8 cellular contexts compared by ENCODE assay signal in genomic region chr2:101253013-101253712, GRCh38. TPM values are rescaled to one million over a fixed set of nuclear protein-coding genes. Genes with fewer than 3 reads are reported as not detected.
A peak's percentile ranks its signal among the peaks of the same experiment; 100 is the strongest.
DNase-seq lines count a peak whose midpoint lies in the region; ATAC-seq, FAIRE-seq and TF ChIP-seq lines count a peak whose summit lies in the region.

No MANE protein-coding gene starts in this region.

- H3K27ac ChIP-seq in CD4-positive, alpha-beta memory T cell (ENCODE audit: low read depth, low read length), result peak overlapping the region; percentile 97
- H3K27ac ChIP-seq in upper lobe of left lung, result peak overlapping the region; percentile 93 to 99 (median 97)

- H3K9me3 Mint-ChIP-seq in CD4-positive, alpha-beta memory T cell, result peaks cover 0 to 6% (median 0%) of the 10 kb centered on the region in 8 donors

- H3K27ac Mint-ChIP-seq in CD4-positive, alpha-beta memory T cell, result peak overlapping the region; percentile 84 to 99 (median 95)

- H3K9me3 ChIP-seq in CD4-positive, alpha-beta memory T cell (ENCODE audit: control insufficient read depth in 1 of 2, low read length in 2 of 2), result no peaks in the 10 kb centered on the region
- H3K9me3 ChIP-seq in upper lobe of left lung, result no peaks in the 10 kb centered on the region

- peak overlapping the region; percentile 88 to 94 for H3K4me3 ChIP-seq in CD4-positive, alpha-beta memory T cell (ENCODE audit: low read length in 2 of 2)
- peak overlapping the region; percentile 77 to 95 (median 85) for H3K4me3 ChIP-seq in upper lobe of left lung

- peak in 4 of 5 donors; percentile 80 to 89 (median 84) for DNase-seq in CD4-positive, alpha-beta memory T cell
- peak; percentile 50 for DNase-seq in RCC 7860 (ENCODE audit: low spot score)
- peak; percentile 65 for DNase-seq in activated gamma-delta T cell treated with anti-CD3 and anti-CD28 coated beads, Interleukin-2, amount 50 U/mL, for 16 hours (ENCODE audit: low read depth)
- peak; percentile 6 to 67 (median 47) for DNase-seq in head of caudate nucleus
- peak; percentile 93 for DNase-seq in posterior vena cava (ENCODE audit: low spot score)
- DNase-seq in upper lobe of left lung, result peak; percentile 79 to 94

- H3K36me3 ChIP-seq in CD4-positive, alpha-beta memory T cell (ENCODE audit: insufficient read depth, low read length), result peaks cover 3% of the 10 kb centered on the region
- H3K36me3 ChIP-seq in upper lobe of left lung, result peaks cover 0 to 12% (median 0%) of the 10 kb centered on the region in 4 donors

- CTCF ChIA-PET in CD4-positive, alpha-beta memory T cell (lab: Charles Lee; ENCODE audit: partially characterized antibody), result interaction anchor here (1.1 to 2.5 kb wide), 9 partner anchors 10 to 134 kb away, joined by 3 to 13 read pairs (median 5); partner anchors contain the start of gene CREG2

- peaks cover 13 to 31% of the 10 kb centered on the region in 2 donors for H3K36me3 Mint-ChIP-seq in CD4-positive, alpha-beta memory T cell

- FAIRE-seq in RCC 7860 (lab: Jason Lieb, UNC), result no peak

- TF ChIP-seq EP300 in upper lobe of left lung (IDR thresholded peaks at IDR 0.05), result no peak

- ATAC-seq in GM19395 (IDR thresholded peaks at IDR 0.05; ENCODE audit: unreplicated experiment) (peak; percentile 52), HG03469 (IDR thresholded peaks at IDR 0.05; ENCODE audit: unreplicated experiment) (peak; percentile 34), upper lobe of left lung (ENCODE audit: low FRiP score in 2 of 2) (peak; percentile 81 to 82)

- peaks cover 31 to 62% (median 44%) of the 10 kb centered on the region in 4 donors for H3K4me1 Mint-ChIP-seq in CD4-positive, alpha-beta memory T cell

- no peaks in the 10 kb centered on the region for H3K27me3 ChIP-seq in CD4-positive, alpha-beta memory T cell (ENCODE audit: insufficient read depth, low read length)
- no peaks in the 10 kb centered on the region for H3K27me3 ChIP-seq in upper lobe of left lung

- POLR2A ChIA-PET in CD4-positive, alpha-beta memory T cell (lab: Charles Lee; ENCODE audit: partially characterized antibody), result interaction anchor here (0.9 to 5.3 kb wide), 27 partner anchors 9 to 690 kb away, joined by 3 to 50 read pairs (median 6); partner anchors contain the start of genes CREG2, PDCL3, RNF149 and TBC1D8

- WGBS in upper lobe of left lung, 2 donors, result 1% methylated on average over 24 to 33 of the region's 65 CpGs

- intact Hi-C loops in CD4-positive, alpha-beta memory T cell (cut with micrococcal nuclease), result loop anchor here (1.0 to 10.0 kb wide), 6 partner anchors 48 to 690 kb away; partner anchors contain the start of genes CREG2, PDCL3 and RPL31
- intact Hi-C loops in head of caudate nucleus (cut with DNase I), result loop anchor here (5.0 kb wide), 1 partner anchor 54 kb away; the partner anchor contains the start of gene RNF149
- intact Hi-C loops in posterior vena cava (cut with DNase I), result no loop called here

- no peaks in the 10 kb centered on the region for H3K27me3 Mint-ChIP-seq in CD4-positive, alpha-beta memory T cell

- peaks cover 37% of the 10 kb centered on the region for H3K4me1 ChIP-seq in CD4-positive, alpha-beta memory T cell (ENCODE audit: insufficient read depth, low read length)
- H3K4me1 ChIP-seq in upper lobe of left lung, result peaks cover 26 to 38% (median 34%) of the 10 kb centered on the region in 4 donors

- peak overlapping the region; percentile 89 to 99 (median 96) for H3K4me3 Mint-ChIP-seq in CD4-positive, alpha-beta memory T cell

- TF ChIP-seq POLR2A in upper lobe of left lung (IDR thresholded peaks at IDR 0.05), result peak in 1 of 4 donors; percentile 45

- TF ChIP-seq CTCF in upper lobe of left lung (IDR thresholded peaks at IDR 0.05), result peak in 1 of 6 experiments; percentile 22

RNA-seq across cellular contexts. Expression of gene CNOT11, which starts 0.5 kb away (rescaled TPM):
- total RNA-seq in CD4-positive, alpha-beta memory T cell, result 10 to 100 TPM; 53.8 to 56.9 TPM
- polyA plus RNA-seq in CD4-positive, alpha-beta memory T cell, result 10 to 100 TPM; 62.2 to 75.5 TPM
- total RNA-seq in posterior vena cava (10 to 100 TPM; 20.1 to 20.6 TPM), upper lobe of left lung (10 to 100 TPM; 15.9 to 49.1 (median 30.4) TPM)

RNA-seq across cellular contexts. Expression of gene RNF149, which starts 55.3 kb away (rescaled TPM):
- 100 to 1,000 TPM; 138 to 154 TPM for total RNA-seq in CD4-positive, alpha-beta memory T cell
- polyA plus RNA-seq in CD4-positive, alpha-beta memory T cell, result 10 to 100 TPM; 67.6 to 94.6 TPM
- total RNA-seq in posterior vena cava (10 to 100 TPM; 60.6 to 72.6 TPM), upper lobe of left lung (100 to 1,000 TPM; 104 to 202 (median 158) TPM)

Comparison
In these comparisons a context has a peak if more than half of its experiments do, and no peak if none do; other contexts are left out.
1. Peak in every context shown above with its lines: DNase-seq, ATAC-seq, H3K4me3 ChIP-seq and H3K27ac ChIP-seq.
2. intact Hi-C loops: an anchor here in CD4-positive, alpha-beta memory T cell (1.0 to 10.0 kb wide) and head of caudate nucleus (5.0 kb wide); none called in posterior vena cava.